Comparison of ENCODE assay signal across 9 cellular contexts in genomic region chr16:69861276-69862030, GRCh38.
DNase-seq lines count a peak whose midpoint lies in the region; TF ChIP-seq lines count a peak whose summit lies in the region.
"Had no signal": no experiment of that assay in that cellular context is flagged by ENCODE, and none has a peak within 500 bp of the region (broad histone marks: within the 10 kb centered on the region; RNA-seq: fewer than 3 reads in every experiment).

No MANE protein-coding gene starts in this region.

- in situ Hi-C loops in GM13977 (cut with MboI; ENCODE audit: low pct_unique_long_range_greater_than_20kb, low sequenced_read_pairs, unreplicated experiment) = no loop called here

- POLR2A ChIA-PET in HEK293T (lab: Yijun Ruan, JAX) = no interaction called here

- H3K36me3 ChIP-seq in spleen = peaks cover 0 to 64% (median 2%) of the 10 kb centered on the region in 6 donors

- H3K4me1 ChIP-seq in spleen = peaks cover 0 to 33% (median 10%) of the 10 kb centered on the region in 6 donors

- CTCF ChIA-PET in HEK293T (lab: Yijun Ruan, JAX) = interaction anchor here (1.3 kb wide), 1 partner anchor 13 kb away, joined by 3 read pairs; no protein-coding TSS in a partner anchor

- TF ChIP-seq POLR2A in spleen (IDR thresholded peaks at IDR 0.05) = no peak

- no peaks in the 10 kb centered on the region for H3K9me3 ChIP-seq in spleen

- WGBS in spleen, 5 donors = 43 to 59% (median 52%) methylated on average over 12 of the region's 12 CpGs

- H3K27ac ChIP-seq in spleen = peak overlapping the region; percentile 29 to 75 (median 58)

- intact Hi-C loops in spleen (cut with DNase I; ENCODE audit: low total_unique reads) = no loop called here

- no peak for TF ChIP-seq CTCF in spleen (IDR thresholded peaks at IDR 0.05 in 8 of 11, conservative IDR thresholded peaks at IDR 0.05 in 3 of 11)
- no peak for TF ChIP-seq CTCF in GM13977 (IDR thresholded peaks at IDR 0.05; ENCODE audit: extremely low read depth, insufficient read depth, missing control alignments)

- DNase-seq in HEK293T (ENCODE audit: extremely low spot score) = no peak
- peak; percentile 83 for DNase-seq in astrocyte of the hippocampus (ENCODE audit: low read depth, low spot score)
- peak; percentile 52 for DNase-seq in inferior parietal cortex (ENCODE audit: extremely low spot score)
- no peak for DNase-seq in spleen
- DNase-seq in middle frontal gyrus (ENCODE audit: extremely low spot score, low spot score) = no peak
- no peak for DNase-seq in SHP77 treated with DMSO at 0.1 percent for 48 hours (lab: John Stamatoyannopoulos, UW)
- DNase-seq in SKM-1 (lab: John Stamatoyannopoulos, UW; ENCODE audit: unreplicated experiment) = no peak
- no peak for DNase-seq in GM13977 (ENCODE audit: low spot score)
- DNase-seq: NCI-H1436 treated with DMSO at 0.1 percent for 48 hours had no signal

- H3K27me3 ChIP-seq in spleen (replicated peaks in 1 of 7) = no peaks in the 10 kb centered on the region

- H3K4me3 ChIP-seq in spleen = no peak overlapping the region

TF ChIP-seq in HEK293T, 16 proteins besides CTCF, POLR2A, EP300 and RAD21:
- TF ChIP-seq ELF4 (IDR thresholded peaks at IDR 0.05) (no peak), ZNF384 (IDR thresholded peaks at IDR 0.05) (0 out of 2 replicates have a peak, but pooled peaks have one; percentile 17)

Comparison
In these comparisons a context has a peak if more than half of its experiments do, and no peak if none do; other contexts are left out.
1. DNase-seq: peak in astrocyte of the hippocampus (single experiment) and inferior parietal cortex (single experiment); none in HEK293T (single experiment), spleen (single experiment), middle frontal gyrus (single experiment), SHP77 treated with DMSO at 0.1 percent for 48 hours (single experiment), SKM-1 (single experiment) and GM13977 (single experiment).